In the genomic region with DNA sequence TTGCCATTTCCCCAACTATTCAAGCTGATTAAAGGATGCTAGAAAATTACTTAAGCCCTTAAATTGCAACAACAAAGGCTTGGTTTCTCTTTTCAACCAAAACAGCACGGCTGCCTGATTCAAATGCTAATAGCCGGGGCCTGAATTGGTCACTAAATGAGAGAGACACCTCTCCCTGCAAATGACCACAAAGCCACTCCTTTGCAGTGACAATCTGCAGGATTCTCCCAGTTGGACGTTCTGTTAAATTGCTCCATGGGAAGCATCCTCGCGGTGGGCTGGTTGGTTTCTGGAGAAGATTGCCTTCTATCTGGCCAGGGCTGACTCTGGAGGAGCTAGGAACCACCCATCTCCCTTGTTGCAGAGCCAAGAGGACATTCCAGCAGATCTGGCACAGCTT, we compare ENCODE assay signal across 26 cellular contexts. TPM values are rescaled to one million over a fixed set of nuclear protein-coding genes. Genes with fewer than 3 reads are reported as not detected.
"Had no signal": no experiment of that assay in that cellular context is flagged by ENCODE, and none has a peak within 500 bp of the region (broad histone marks: within the 10 kb centered on the region; RNA-seq: fewer than 3 reads in every experiment).

No MANE protein-coding gene starts in this region.

- H3K27ac ChIP-seq: PC-9 had no signal

- H3K36me3 Mint-ChIP-seq: activated CD4-positive, alpha-beta memory T cell treated with anti-CD3 and anti-CD28 coated beads for 36 hours; activated naive CD4-positive, alpha-beta T cell treated with anti-CD3 and anti-CD28 coated beads, Interleukin-2, amount 10 ng/mL, durations not matched to agents 7 days and 5 days; activated naive CD8-positive, alpha-beta T cell treated with anti-CD3 and anti-CD28 coated beads for 36 hours had no signal

- H3K4me3 Mint-ChIP-seq: activated B cell treated with CpG ODN at 0.5 μM for 24 hours; activated CD4-positive, alpha-beta memory T cell treated with anti-CD3 and anti-CD28 coated beads for 36 hours; activated CD4-positive, alpha-beta T cell treated with anti-CD3 and anti-CD28 coated beads, Interleukin-2, amount 10 ng/mL, durations not matched to agents 24 days and 14 days; activated naive CD4-positive, alpha-beta T cell treated with anti-CD3 and anti-CD28 coated beads, Interleukin-2, amount 10 ng/mL, durations not matched to agents 7 days and 5 days; activated naive CD8-positive, alpha-beta T cell treated with anti-CD3 and anti-CD28 coated beads for 36 hours; T-helper 1 cell treated with Interleukin-12 subunit alpha and Interleukin-12 subunit beta and Interleukin-4 antibody, amounts not matched to agents 30 μg/mL and 1 μg/mL, for 36 hours had no signal

- H3K4me2 ChIP-seq: PC-9 had no signal

- H3K4me3 ChIP-seq: PC-9 had no signal

- H3K27ac Mint-ChIP-seq: activated B cell treated with CpG ODN at 0.5 μM for 24 hours; activated CD4-positive, alpha-beta memory T cell treated with anti-CD3 and anti-CD28 coated beads for 36 hours; activated CD4-positive, alpha-beta T cell treated with anti-CD3 and anti-CD28 coated beads, Interleukin-2, amount 10 ng/mL, durations not matched to agents 24 days and 14 days; activated naive CD4-positive, alpha-beta T cell treated with anti-CD3 and anti-CD28 coated beads, Interleukin-2, amount 10 ng/mL, durations not matched to agents 7 days and 5 days; activated naive CD8-positive, alpha-beta T cell treated with anti-CD3 and anti-CD28 coated beads for 36 hours; activated T-helper 2 cell treated with anti-CD3 and anti-CD28 coated beads, Interferon-gamma antibody, Interleukin-2, Interleukin-4, amounts not matched to agents 10 μg/mL and 5 μg/mL and 100 μg/mL, durations not matched to agents 14 hours and 24 hours and 36 hours; T-helper 1 cell treated with Interleukin-12 subunit alpha and Interleukin-12 subunit beta and Interleukin-4 antibody, amounts not matched to agents 30 μg/mL and 1 μg/mL, for 36 hours had no signal

- H3K27me3 Mint-ChIP-seq: activated B cell treated with CpG ODN at 0.5 μM for 24 hours had no signal

- H3K9me3 Mint-ChIP-seq: activated B cell treated with CpG ODN at 0.5 μM for 24 hours; activated CD4-positive, alpha-beta memory T cell treated with anti-CD3 and anti-CD28 coated beads for 36 hours; activated CD4-positive, alpha-beta T cell treated with anti-CD3 and anti-CD28 coated beads, Interleukin-2, amount 10 ng/mL, durations not matched to agents 24 days and 14 days; activated naive CD4-positive, alpha-beta T cell treated with anti-CD3 and anti-CD28 coated beads, Interleukin-2, amount 10 ng/mL, durations not matched to agents 7 days and 5 days; activated naive CD8-positive, alpha-beta T cell treated with anti-CD3 and anti-CD28 coated beads for 36 hours; activated T-helper 2 cell treated with anti-CD3 and anti-CD28 coated beads, Interferon-gamma antibody, Interleukin-2, Interleukin-4, amounts not matched to agents 10 μg/mL and 5 μg/mL and 100 μg/mL, durations not matched to agents 14 hours and 24 hours and 36 hours; T-helper 1 cell treated with Interleukin-12 subunit alpha and Interleukin-12 subunit beta and Interleukin-4 antibody, amounts not matched to agents 30 μg/mL and 1 μg/mL, for 36 hours had no signal

- H3K4me1 Mint-ChIP-seq: activated CD4-positive, alpha-beta T cell treated with anti-CD3 and anti-CD28 coated beads, Interleukin-2, amount 10 ng/mL, durations not matched to agents 24 days and 14 days; activated naive CD4-positive, alpha-beta T cell treated with anti-CD3 and anti-CD28 coated beads, Interleukin-2, amount 10 ng/mL, durations not matched to agents 7 days and 5 days had no signal

- H2AFZ ChIP-seq: PC-9 had no signal

- DNase-seq: activated B cell treated with CpG ODN at 0.5 μM for 24 hours; activated CD4-positive, alpha-beta memory T cell treated with anti-CD3 and anti-CD28 coated beads for 36 hours; activated CD4-positive, alpha-beta T cell treated with anti-CD3 and anti-CD28 coated beads for 1 hour; activated CD4-positive, alpha-beta T cell treated with anti-CD3 and anti-CD28 coated beads, Interleukin-2, amount 10 ng/mL, durations not matched to agents 24 days and 14 days; activated gamma-delta T cell treated with Interleukin-2 at 50 U/mL for 16 hours; activated naive CD4-positive, alpha-beta T cell treated with anti-CD3 and anti-CD28 coated beads, Interleukin-2, amount 10 ng/mL, durations not matched to agents 7 days and 5 days; activated naive CD8-positive, alpha-beta T cell treated with anti-CD3 and anti-CD28 coated beads for 36 hours; activated T-cell treated with anti-CD3 and anti-CD28 coated beads for 4 hours; activated T-cell treated with anti-CD3 and anti-CD28 coated beads, Interleukin-2, amount 50 U/mL, for 48 hours; cerebellar nuclear complex; NCI-H1092; NCI-H1417; NCI-H1930; NCI-H2107; NCI-H2171 treated with DMSO at 0.1 percent for 48 hours; NCI-H226; NCI-H526; NK-92 treated with Interleukin-12 subunit alpha and Interleukin-12 subunit beta, amount 100 ng/mL, for 24 hours; PC-9; SHP77 treated with DMSO at 0.1 percent for 48 hours had no signal

RNA-seq across cellular contexts. Expression of gene TBXT, which starts 29.7 kb away (rescaled TPM):
- total RNA-seq: activated CD4-positive, alpha-beta memory T cell treated with anti-CD3 and anti-CD28 coated beads for 36 hours; activated CD4-positive, alpha-beta T cell treated with anti-CD3 and anti-CD28 coated beads, Interleukin-2, amount 10 ng/mL, durations not matched to agents 24 days and 14 days; activated CD8-positive, alpha-beta memory T cell treated with anti-CD3 and anti-CD28 coated beads for 36 hours; activated naive CD8-positive, alpha-beta T cell treated with anti-CD3 and anti-CD28 coated beads for 36 hours; activated T-helper 2 cell treated with anti-CD3 and anti-CD28 coated beads, Interferon-gamma antibody, Interleukin-2, Interleukin-4, amounts not matched to agents 10 μg/mL and 5 μg/mL and 100 μg/mL, durations not matched to agents 14 hours and 24 hours and 36 hours; cardiac septum; PC-9; SK-MEL-5 had no signal
- polyA plus RNA-seq: adipose tissue had no signal
